Comparison of ENCODE assay signal across 16 cellular contexts in genomic region chr15:101266034-101266433, GRCh38. TPM values are rescaled to one million over a fixed set of nuclear protein-coding genes. Genes with fewer than 3 reads are reported as not detected.
A peak's percentile ranks its signal among the peaks of the same experiment; 100 is the strongest.
DNase-seq lines count a peak whose midpoint lies in the region; ATAC-seq, FAIRE-seq and TF ChIP-seq lines count a peak whose summit lies in the region.
"Had no signal": no experiment of that assay in that cellular context is flagged by ENCODE, and none has a peak within 500 bp of the region (broad histone marks: within the 10 kb centered on the region; RNA-seq: fewer than 3 reads in every experiment).

No MANE protein-coding gene starts in this region.

- H2AFZ ChIP-seq in astrocyte (ENCODE audit: low read depth, low read length), result no peak overlapping the region

- H4K20me1 ChIP-seq in astrocyte (ENCODE audit: insufficient read depth, low read length), result peaks cover 14% of the 10 kb centered on the region

- peaks cover 22% of the 10 kb centered on the region for H3K36me3 Mint-ChIP-seq in astrocyte (ENCODE audit: low read depth, unreplicated experiment)
- peaks cover 4% of the 10 kb centered on the region for H3K36me3 Mint-ChIP-seq in activated naive CD4-positive, alpha-beta T cell treated with anti-CD3 and anti-CD28 coated beads for 36 hours (ENCODE audit: low read depth)

- no peak for FAIRE-seq in astrocyte (lab: Jason Lieb, UNC)

- H3K36me3 ChIP-seq in astrocyte (ENCODE audit: insufficient read depth, low read length) (peaks cover 13% of the 10 kb centered on the region), lower lobe of right lung (peaks cover 19% of the 10 kb centered on the region), upper lobe of right lung (peaks cover 17% of the 10 kb centered on the region)

- no peaks in the 10 kb centered on the region for H3K79me2 ChIP-seq in astrocyte (ENCODE audit: insufficient read depth, low read length)

- H3K27me3 Mint-ChIP-seq in astrocyte (ENCODE audit: low read depth, unreplicated experiment), result peaks cover 2% of the 10 kb centered on the region
- H3K27me3 Mint-ChIP-seq in activated naive CD4-positive, alpha-beta T cell treated with anti-CD3 and anti-CD28 coated beads for 36 hours (ENCODE audit: low read depth), result no peaks in the 10 kb centered on the region

- H3K9me3 ChIP-seq in astrocyte (ENCODE audit: insufficient read depth, low read depth, low read length) (no peaks in the 10 kb centered on the region), lower lobe of right lung (no peaks in the 10 kb centered on the region), upper lobe of right lung (no peaks in the 10 kb centered on the region)

- H3K9me3 Mint-ChIP-seq in astrocyte (ENCODE audit: unreplicated experiment), result peaks cover 3% of the 10 kb centered on the region
- H3K9me3 Mint-ChIP-seq in activated naive CD4-positive, alpha-beta T cell treated with anti-CD3 and anti-CD28 coated beads for 36 hours, result no peaks in the 10 kb centered on the region
- H3K9me3 Mint-ChIP-seq: H9 had no signal

- H3K4me3 ChIP-seq in astrocyte (ENCODE audit: insufficient read depth, low read depth, low read length), result no peak overlapping the region
- H3K4me3 ChIP-seq in lower lobe of right lung, result no peak overlapping the region
- H3K4me3 ChIP-seq in upper lobe of right lung, result no peak overlapping the region
- H3K4me3 ChIP-seq: smooth muscle cell had no signal

- ATAC-seq in left cardiac atrium (no peak), Right ventricle myocardium superior (ENCODE audit: poor library complexity) (no peak), lower lobe of right lung (no peak), upper lobe of right lung (no peak)

- H3K4me1 Mint-ChIP-seq in astrocyte (ENCODE audit: low read depth, unreplicated experiment), result peaks cover 5% of the 10 kb centered on the region
- peaks cover 2% of the 10 kb centered on the region for H3K4me1 Mint-ChIP-seq in activated naive CD4-positive, alpha-beta T cell treated with anti-CD3 and anti-CD28 coated beads for 36 hours (ENCODE audit: low read depth)

- H3K9ac ChIP-seq in astrocyte (ENCODE audit: low read length), result no peak overlapping the region

- H3K4me1 ChIP-seq in astrocyte (ENCODE audit: insufficient read depth, low read length) (peaks cover 29% of the 10 kb centered on the region), lower lobe of right lung (peaks cover 3% of the 10 kb centered on the region), upper lobe of right lung (no peaks in the 10 kb centered on the region)

- in situ Hi-C loops in KBM-7 (cut with MboI; ENCODE audit: low pct_unique_long_range_greater_than_20kb, low sequenced_read_pairs), result loop anchor here (25.0 kb wide), 1 partner anchor 629 kb away; no protein-coding TSS in a partner anchor

- H3K4me3 Mint-ChIP-seq in astrocyte (ENCODE audit: unreplicated experiment), result no peak overlapping the region
- no peak overlapping the region for H3K4me3 Mint-ChIP-seq in activated naive CD4-positive, alpha-beta T cell treated with anti-CD3 and anti-CD28 coated beads for 36 hours
- H3K4me3 Mint-ChIP-seq: H9 had no signal

- no peak overlapping the region for H3K4me2 ChIP-seq in astrocyte (ENCODE audit: low read length)
- H3K4me2 ChIP-seq: smooth muscle cell had no signal

- intact Hi-C loops in left cardiac atrium (cut with DNase I), result loop anchor here (10.0 kb wide), 2 partner anchors 331 to 351 kb away; partner anchors contain the start of gene LRRK1 (in 1 of the 2)
- intact Hi-C loops in Right ventricle myocardium superior (cut with DNase I), result loop anchor here (10.0 kb wide), 1 partner anchor 341 kb away; no protein-coding TSS in a partner anchor
- intact Hi-C loops in lower lobe of right lung (cut with DNase I), result no loop called here
- intact Hi-C loops in upper lobe of right lung (cut with DNase I), result no loop called here
- intact Hi-C loops in activated naive CD4-positive, alpha-beta T cell treated with anti-CD3 and anti-CD28 coated beads for 36 hours (cut with micrococcal nuclease), result no loop called here

- TF ChIP-seq CTCF in astrocyte (IDR thresholded peaks at IDR 0.05; ENCODE audit: insufficient read depth, low read depth, low read length), result no peak
- no peak for TF ChIP-seq CTCF in lower lobe of right lung (IDR thresholded peaks at IDR 0.05)
- no peak for TF ChIP-seq CTCF in upper lobe of right lung (IDR thresholded peaks at IDR 0.05)

- no peak overlapping the region for H3K27ac Mint-ChIP-seq in astrocyte (ENCODE audit: unreplicated experiment)
- H3K27ac Mint-ChIP-seq in activated naive CD4-positive, alpha-beta T cell treated with anti-CD3 and anti-CD28 coated beads for 36 hours, result no peak overlapping the region

- DNase-seq in left cardiac atrium (peak; percentile 51), Right ventricle myocardium superior (no peak), astrocyte (ENCODE audit: low read depth) (peak; percentile 86), lower lobe of right lung (no peak), upper lobe of right lung (no peak), KBM-7 (no peak)
- no peak for DNase-seq in activated naive CD4-positive, alpha-beta T cell treated with anti-CD3 and anti-CD28 coated beads for 36 hours
- no peak for DNase-seq in activated CD4-positive, alpha-beta T cell treated with anti-CD3 and anti-CD28 coated beads, Interleukin-2, amount 50 U/mL, for 1 hour
- DNase-seq: activated CD4-positive, alpha-beta T cell treated with anti-CD3 and anti-CD28 coated beads for 1 hour; activated gamma-delta T cell; H9; NCI-H1694; NCI-H226; SHP77; T1000 had no signal

- H3K27me3 ChIP-seq in astrocyte (ENCODE audit: insufficient read depth, low read length) (no peaks in the 10 kb centered on the region), lower lobe of right lung (ENCODE audit: low read depth) (no peaks in the 10 kb centered on the region), upper lobe of right lung (no peaks in the 10 kb centered on the region)

- CTCF ChIA-PET in activated naive CD4-positive, alpha-beta T cell treated with anti-CD3 and anti-CD28 coated beads for 36 hours (lab: Charles Lee), result no interaction called here

- H3K27ac ChIP-seq in astrocyte (ENCODE audit: low read depth, low read length) (no peak overlapping the region), lower lobe of right lung (peak overlapping the region; percentile 8), upper lobe of right lung (peak overlapping the region; percentile 65)

RNA-seq across cellular contexts. Expression of gene SELENOS, which starts 11.3 kb away (rescaled TPM):
- 10 to 100 TPM; 37.7 to 66.2 TPM for total RNA-seq in left cardiac atrium
- 41.1 TPM for total RNA-seq in Right ventricle myocardium superior
- total RNA-seq in astrocyte, result 71.2 and 79.4 TPM in 2 replicates
- 64.5 TPM for total RNA-seq in lower lobe of right lung
- total RNA-seq in upper lobe of right lung, result 78.5 TPM
- 10 to 100 TPM; 13.1 to 15.3 TPM for total RNA-seq in activated naive CD4-positive, alpha-beta T cell treated with anti-CD3 and anti-CD28 coated beads for 36 hours

RNA-seq across cellular contexts. Expression of gene CHSY1, which starts 14.2 kb away (rescaled TPM):
- total RNA-seq in left cardiac atrium, result 10 to 100 TPM; 18.8 to 42.0 TPM
- 12.7 TPM for total RNA-seq in Right ventricle myocardium superior
- total RNA-seq in astrocyte, result 42.2 and 48.0 TPM in 2 replicates
- total RNA-seq in lower lobe of right lung, result 25.6 TPM
- total RNA-seq in upper lobe of right lung, result 40.6 TPM
- total RNA-seq in activated naive CD4-positive, alpha-beta T cell treated with anti-CD3 and anti-CD28 coated beads for 36 hours, result 10 to 100 TPM; 19.5 to 21.8 TPM

RNA-seq across cellular contexts. Expression of gene SNRPA1, which starts 29.0 kb away (rescaled TPM):
- total RNA-seq in left cardiac atrium (10 to 100 TPM; 26.7 to 36.7 TPM), Right ventricle myocardium superior (27.9 TPM), astrocyte (65.9 and 79.5 TPM in 2 replicates), lower lobe of right lung (35.4 TPM), upper lobe of right lung (40.7 TPM)
- total RNA-seq in activated naive CD4-positive, alpha-beta T cell treated with anti-CD3 and anti-CD28 coated beads for 36 hours, result 100 to 1,000 TPM; 205 to 212 TPM

Comparison
In these comparisons a context has a peak if more than half of its experiments do, and no peak if none do; other contexts are left out.
1. DNase-seq: peak in left cardiac atrium (single experiment) and astrocyte (single experiment); none in Right ventricle myocardium superior (single experiment), lower lobe of right lung (single experiment), upper lobe of right lung (single experiment), KBM-7 (single experiment), activated naive CD4-positive, alpha-beta T cell treated with anti-CD3 and anti-CD28 coated beads for 36 hours (single experiment) and activated CD4-positive, alpha-beta T cell treated with anti-CD3 and anti-CD28 coated beads, Interleukin-2, amount 50 U/mL, for 1 hour (single experiment).
2. intact Hi-C loops: an anchor here in left cardiac atrium (10.0 kb wide) and Right ventricle myocardium superior (10.0 kb wide); none called in lower lobe of right lung, upper lobe of right lung and activated naive CD4-positive, alpha-beta T cell treated with anti-CD3 and anti-CD28 coated beads for 36 hours.